In genomic region chr1:243287652-243288051, GRCh38 we compare ENCODE assay signal across 1 cellular context.
TF ChIP-seq lines count a peak whose summit lies in the region.

No MANE protein-coding gene starts in this region.

TF ChIP-seq in GM12878, 131 proteins besides CTCF, POLR2A, EP300 and RAD21 (continued from another document):
- TF ChIP-seq, protein P1, sequence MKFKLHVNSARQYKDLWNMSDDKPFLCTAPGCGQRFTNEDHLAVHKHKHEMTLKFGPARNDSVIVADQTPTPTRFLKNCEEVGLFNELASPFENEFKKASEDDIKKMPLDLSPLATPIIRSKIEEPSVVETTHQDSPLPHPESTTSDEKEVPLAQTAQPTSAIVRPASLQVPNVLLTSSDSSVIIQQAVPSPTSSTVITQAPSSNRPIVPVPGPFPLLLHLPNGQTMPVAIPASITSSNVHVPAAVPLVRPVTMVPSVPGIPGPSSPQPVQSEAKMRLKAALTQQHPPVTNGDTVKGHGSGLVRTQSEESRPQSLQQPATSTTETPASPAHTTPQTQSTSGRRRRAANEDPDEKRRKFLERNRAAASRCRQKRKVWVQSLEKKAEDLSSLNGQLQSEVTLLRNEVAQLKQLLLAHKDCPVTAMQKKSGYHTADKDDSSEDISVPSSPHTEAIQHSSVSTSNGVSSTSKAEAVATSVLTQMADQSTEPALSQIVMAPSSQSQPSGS (IDR thresholded peaks at IDR 0.05; ENCODE audit: low read length): peak; percentile 68
- peak; percentile 75 for TF ChIP-seq SPI1 (IDR thresholded peaks at IDR 0.05; ENCODE audit: borderline replicate concordance, insufficient read depth, low read depth, low read length)
- TF ChIP-seq CEBPB (IDR thresholded peaks at IDR 0.05; ENCODE audit: borderline replicate concordance in 1 of 2, low read depth in 2 of 2, low read length in 2 of 2): peak in 1 of 2 experiments; percentile 70; a peak in 2 of 4 replicates
- TF ChIP-seq JUNB (IDR thresholded peaks at IDR 0.05): peak; percentile 91
- TF ChIP-seq, protein P2, sequence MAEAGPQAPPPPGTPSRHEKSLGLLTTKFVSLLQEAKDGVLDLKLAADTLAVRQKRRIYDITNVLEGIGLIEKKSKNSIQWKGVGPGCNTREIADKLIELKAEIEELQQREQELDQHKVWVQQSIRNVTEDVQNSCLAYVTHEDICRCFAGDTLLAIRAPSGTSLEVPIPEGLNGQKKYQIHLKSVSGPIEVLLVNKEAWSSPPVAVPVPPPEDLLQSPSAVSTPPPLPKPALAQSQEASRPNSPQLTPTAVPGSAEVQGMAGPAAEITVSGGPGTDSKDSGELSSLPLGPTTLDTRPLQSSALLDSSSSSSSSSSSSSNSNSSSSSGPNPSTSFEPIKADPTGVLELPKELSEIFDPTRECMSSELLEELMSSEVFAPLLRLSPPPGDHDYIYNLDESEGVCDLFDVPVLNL (IDR thresholded peaks at IDR 0.05; ENCODE audit: low read depth, low read length): no peak
- peak; percentile 91 for TF ChIP-seq NFIC (IDR thresholded peaks at IDR 0.05; ENCODE audit: low read depth, low read length)
- TF ChIP-seq FOXM1 (IDR thresholded peaks at IDR 0.05; ENCODE audit: low read depth, low read length): peak; percentile 84; the same call in 1 of the 2 replicates
- 0 out of 2 replicates have a peak, but pooled peaks have one; percentile 28 for TF ChIP-seq BCL11A (IDR thresholded peaks at IDR 0.05; ENCODE audit: low read depth, low read length)
- no peak for TF ChIP-seq HDAC6 (IDR thresholded peaks at IDR 0.05; ENCODE audit: unreplicated experiment)
- peak; percentile 46; the same call in 1 of the 2 replicates for TF ChIP-seq GABPA (IDR thresholded peaks at IDR 0.05; ENCODE audit: low read depth)
- TF ChIP-seq EED (IDR thresholded peaks at IDR 0.05; ENCODE audit: low read depth): peak; percentile 74; the same call in 1 of the 2 replicates
- TF ChIP-seq, protein P3, sequence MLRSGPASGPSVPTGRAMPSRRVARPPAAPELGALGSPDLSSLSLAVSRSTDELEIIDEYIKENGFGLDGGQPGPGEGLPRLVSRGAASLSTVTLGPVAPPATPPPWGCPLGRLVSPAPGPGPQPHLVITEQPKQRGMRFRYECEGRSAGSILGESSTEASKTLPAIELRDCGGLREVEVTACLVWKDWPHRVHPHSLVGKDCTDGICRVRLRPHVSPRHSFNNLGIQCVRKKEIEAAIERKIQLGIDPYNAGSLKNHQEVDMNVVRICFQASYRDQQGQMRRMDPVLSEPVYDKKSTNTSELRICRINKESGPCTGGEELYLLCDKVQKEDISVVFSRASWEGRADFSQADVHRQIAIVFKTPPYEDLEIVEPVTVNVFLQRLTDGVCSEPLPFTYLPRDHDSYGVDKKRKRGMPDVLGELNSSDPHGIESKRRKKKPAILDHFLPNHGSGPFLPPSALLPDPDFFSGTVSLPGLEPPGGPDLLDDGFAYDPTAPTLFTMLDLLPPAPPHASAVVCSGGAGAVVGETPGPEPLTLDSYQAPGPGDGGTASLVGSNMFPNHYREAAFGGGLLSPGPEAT (IDR thresholded peaks at IDR 0.05; ENCODE audit: low read depth): no peak
- no peak for TF ChIP-seq ATF7 (IDR thresholded peaks at IDR 0.05; ENCODE audit: low read depth)
- TF ChIP-seq MXI1 (IDR thresholded peaks at IDR 0.05; ENCODE audit: low read depth, low read length): no peak
- TF ChIP-seq IRF5 (IDR thresholded peaks at IDR 0.05; ENCODE audit: borderline replicate concordance): no peak
- TF ChIP-seq STAT1 (conservative IDR thresholded peaks at IDR 0.05): no peak
- no peak for TF ChIP-seq ZBTB4 (CRISPR knock-in tag; IDR thresholded peaks at IDR 0.05)
- TF ChIP-seq SRF (IDR thresholded peaks at IDR 0.05; ENCODE audit: low read depth in 2 of 2, low read length in 2 of 2): no peak
- peak; percentile 53; the same call in 1 of the 2 replicates for TF ChIP-seq PML (IDR thresholded peaks at IDR 0.05; ENCODE audit: low read length)
